In genomic region chr5:78514427-78515345, GRCh38 we compare ENCODE assay signal across 36 cellular contexts.
DNase-seq lines count a peak whose midpoint lies in the region; ATAC-seq, FAIRE-seq and TF ChIP-seq lines count a peak whose summit lies in the region.
"Had no signal": no experiment of that assay in that cellular context is flagged by ENCODE, and none has a peak within 500 bp of the region (broad histone marks: within the 10 kb centered on the region; RNA-seq: fewer than 3 reads in every experiment).

No MANE protein-coding gene starts in this region.

- CTCF ChIA-PET in mammary epithelial cell (lab: Charles Lee; ENCODE audit: low non-redundant PET) = no interaction called here
- CTCF ChIA-PET in HepG2 (lab: Yijun Ruan, JAX; ENCODE audit: low intra/inter-chr PET ratio, low total read pairs) = no interaction called here

- ATAC-seq in Right ventricle myocardium superior (ENCODE audit: poor library complexity) = no peak
- ATAC-seq in HepG2 = no peak
- ATAC-seq in HG02759 (IDR thresholded peaks at IDR 0.05; ENCODE audit: unreplicated experiment) = no peak
- ATAC-seq: activated CD4-positive, alpha-beta T cell treated with anti-CD3 and anti-CD28 coated beads for 36 hours; activated CD8-positive, alpha-beta T cell treated with anti-CD3 and anti-CD28 coated beads, Interleukin-2, amount 10 ng/mL, durations not matched to agents 7 days and 5 days; activated naive CD4-positive, alpha-beta T cell treated with anti-CD3 and anti-CD28 coated beads, Interleukin-2, amount 50 U/mL, for 72 hours; esophagus mucosa; GM12878; HCT116; Panc1; psoas muscle; stimulated activated memory B cell treated with anti-CD40 and anti-IgM and Interleukin-4, amounts not matched to agents 10 μg/mL and 1 μg/mL and 100 μg/mL, for 72 hours; upper lobe of right lung had no signal

- TF ChIP-seq CTCF in cardiac muscle cell (IDR thresholded peaks at IDR 0.05; ENCODE audit: low read depth, low read length) (no peak), mammary epithelial cell (conservative IDR thresholded peaks at IDR 0.05 in 1 of 2, IDR thresholded peaks at IDR 0.05 in 1 of 2; ENCODE audit: extremely low read depth in 1 of 2, insufficient read depth in 1 of 2, low read depth in 1 of 2, low read length in 2 of 2) (no peak), HepG2 (CRISPR knock-in tag; IDR thresholded peaks at IDR 0.05) (no peak)

- no peaks in the 10 kb centered on the region for H3K27me3 ChIP-seq in cardiac muscle cell
- H3K27me3 ChIP-seq in mammary epithelial cell (ENCODE audit: insufficient read depth, low read length) = no peaks in the 10 kb centered on the region
- no peaks in the 10 kb centered on the region for H3K27me3 ChIP-seq in HepG2 (ENCODE audit: control insufficient read depth in 1 of 2, insufficient read depth in 2 of 2, low read length in 2 of 2)
- H3K27me3 ChIP-seq: colonic mucosa, neutrophil, sigmoid colon, upper lobe of right lung had no signal

- in situ Hi-C loops in mammary epithelial cell (cut with MboI; ENCODE audit: low sequenced_read_pairs in 2 of 2) = no loop called here
- in situ Hi-C loops in HepG2 (cut with HindIII; ENCODE audit: extremely low pct_ligation_motif_present, low pct_unique_long_range_greater_than_20kb) = no loop called here

- H3K9ac ChIP-seq in mammary epithelial cell (ENCODE audit: insufficient read depth, low read length) (no peak overlapping the region), HepG2 (ENCODE audit: insufficient read depth, low read depth, low read length) (no peak overlapping the region)

- H2AFZ ChIP-seq in mammary epithelial cell (ENCODE audit: low read depth, low read length) (no peak overlapping the region), HepG2 (ENCODE audit: low read length) (no peak overlapping the region)

- no peak for TF ChIP-seq EP300 in HepG2 (IDR thresholded peaks at IDR 0.05; ENCODE audit: low read depth in 2 of 2, low read length in 2 of 2)
- TF ChIP-seq EP300 in HepG2 (CRISPR knock-in tag; IDR thresholded peaks at IDR 0.05; ENCODE audit: borderline replicate concordance) = no peak

- peak overlapping the region; percentile 52 for H3K27ac ChIP-seq in cardiac muscle cell
- peak overlapping the region; percentile 38 for H3K27ac ChIP-seq in mammary epithelial cell (ENCODE audit: insufficient read depth, low read depth, low read length)
- no peak overlapping the region for H3K27ac ChIP-seq in HepG2 (ENCODE audit: extremely low read length, insufficient read depth, low read length)
- H3K27ac ChIP-seq: C4-2B, colonic mucosa, neutrophil, psoas muscle, upper lobe of right lung, VCaP had no signal

- DNase-seq in cardiac muscle cell (ENCODE audit: low read depth in 1 of 2, low spot score in 1 of 2) (no peak), Right ventricle myocardium superior (no peak), mammary epithelial cell (peak; percentile 72), mucosa of gallbladder (ENCODE audit: low spot score) (peak; percentile 29), HepG2 (ENCODE audit: low spot score) (no peak), NCI-H1092 (lab: John Stamatoyannopoulos, UW) (no peak), NCI-H2081 (lab: John Stamatoyannopoulos, UW) (no peak)
- DNase-seq: 8988T; activated CD4-positive, alpha-beta T cell treated with anti-CD3 and anti-CD28 coated beads for 36 hours; activated CD8-positive, alpha-beta T cell treated with anti-CD3 and anti-CD28 coated beads, Interleukin-2, amount 10 ng/mL, durations not matched to agents 7 days and 5 days; colonic mucosa; COR-L47; effector CD8-positive, alpha-beta T cell; MM.1S; naive B cell; NCI-H1417; NCI-H2029 treated with DMSO at 0.1 percent for 48 hours; NCI-H345; NCI-H69; psoas muscle; sigmoid colon; substantia nigra; T-helper 9 cell; upper lobe of right lung had no signal

- BruUV-seq in mammary epithelial cell (replicated peaks; lab: Mats Ljungman, UMichigan) = no TSS peak
- no TSS peak for BruUV-seq in HepG2 (replicated peaks; lab: Mats Ljungman, UMichigan)

- H3K36me3 ChIP-seq in cardiac muscle cell = no peaks in the 10 kb centered on the region
- H3K36me3 ChIP-seq in mammary epithelial cell (ENCODE audit: insufficient read depth, low read length) = no peaks in the 10 kb centered on the region
- peaks cover 0 to 1% of the 10 kb centered on the region in 2 experiments; a peak in 2 of 5 replicates for H3K36me3 ChIP-seq in HepG2 (replicated peaks in 1 of 2; ENCODE audit: control insufficient read depth in 1 of 2, insufficient read depth in 2 of 2, low read length in 2 of 2)
- H3K36me3 ChIP-seq: colonic mucosa, neutrophil, sigmoid colon, upper lobe of right lung had no signal

- H3K4me1 ChIP-seq in cardiac muscle cell (ENCODE audit: low read depth) = peaks cover 82% of the 10 kb centered on the region
- peaks cover 45% of the 10 kb centered on the region for H3K4me1 ChIP-seq in mammary epithelial cell (ENCODE audit: insufficient read depth, low read length)
- peaks cover 30% of the 10 kb centered on the region for H3K4me1 ChIP-seq in HepG2 (ENCODE audit: insufficient read depth, low read length)

- POLR2A ChIA-PET in HepG2 (lab: Yijun Ruan, JAX) = no interaction called here

- H3K79me2 ChIP-seq in mammary epithelial cell (ENCODE audit: insufficient read depth, low read length) (peaks cover 51% of the 10 kb centered on the region), HepG2 (ENCODE audit: insufficient read depth, low read length) (peaks cover 6% of the 10 kb centered on the region)

- intact Hi-C loops in Right ventricle myocardium superior (cut with DNase I) = no loop called here
- intact Hi-C loops in mammary epithelial cell (cut with micrococcal nuclease) = loop anchor here (2.0 kb wide), 1 partner anchor 14 kb away; no protein-coding TSS in a partner anchor
- intact Hi-C loops in HepG2 (cut with micrococcal nuclease; ENCODE audit: unreplicated experiment) = loop anchor here (5.0 kb wide), 1 partner anchor 32 kb away; no protein-coding TSS in a partner anchor

- no peak for FAIRE-seq in HepG2 (lab: Jason Lieb, UNC)
- FAIRE-seq: frontal cortex, GM12878, K562 had no signal

- H4K20me1 ChIP-seq in mammary epithelial cell (ENCODE audit: insufficient read depth, low read length) (no peaks in the 10 kb centered on the region), HepG2 (ENCODE audit: insufficient read depth, low read length) (no peaks in the 10 kb centered on the region)

- no peak overlapping the region for H3K4me3 ChIP-seq in cardiac muscle cell
- H3K4me3 ChIP-seq in mammary epithelial cell (replicated peaks in 1 of 3; ENCODE audit: insufficient read depth in 1 of 3, low read depth in 2 of 3, low read length in 3 of 3) = no peak overlapping the region
- H3K4me3 ChIP-seq in HepG2 (replicated peaks in 1 of 3; ENCODE audit: insufficient read depth in 1 of 3, low read depth in 2 of 3, low read length in 3 of 3) = no peak overlapping the region
- H3K4me3 ChIP-seq: colonic mucosa, GM12878, K562, psoas muscle, sigmoid colon, upper lobe of right lung had no signal

- H3K4me2 ChIP-seq in mammary epithelial cell (ENCODE audit: insufficient read depth, low read depth, low read length) (no peak overlapping the region), HepG2 (ENCODE audit: low read depth, low read length) (no peak overlapping the region)

- H3K9me3 ChIP-seq in cardiac muscle cell (ENCODE audit: low read depth) (no peaks in the 10 kb centered on the region), mammary epithelial cell (replicated peaks; ENCODE audit: insufficient read depth, low read length) (no peaks in the 10 kb centered on the region), HepG2 (ENCODE audit: low read length) (no peaks in the 10 kb centered on the region)
- H3K9me3 ChIP-seq: colonic mucosa, neutrophil, psoas muscle, sigmoid colon, upper lobe of right lung had no signal

- TF ChIP-seq RAD21 in HepG2 (CRISPR knock-in tag; IDR thresholded peaks at IDR 0.05) = no peak

- no peak for TF ChIP-seq POLR2A in HepG2 (IDR thresholded peaks at IDR 0.05; ENCODE audit: insufficient read depth in 1 of 2, low read depth in 2 of 2, low read length in 2 of 2)

- dilution Hi-C loops in mammary epithelial cell (cut with HindIII; ENCODE audit: low sequenced_read_pairs) = no loop called here

- WGBS in mammary epithelial cell (ENCODE audit: low coverage, missing lambda C conversion rate) = 82% methylated on average over 8 of the region's 8 CpGs
- WGBS in HepG2 (ENCODE audit: low lambda C conversion rate) = 90% methylated on average over 8 of the region's 8 CpGs

TF ChIP-seq in HepG2, 621 proteins besides CTCF, POLR2A, EP300 and RAD21:
- TF ChIP-seq SAP130 (CRISPR knock-in tag; IDR thresholded peaks at IDR 0.05; ENCODE audit: low read depth) (no peak), MNT (IDR thresholded peaks at IDR 0.05) (no peak), ATF7-NPFF (CRISPR knock-in tag; IDR thresholded peaks at IDR 0.05; ENCODE audit: low read depth) (no peak)
- TF ChIP-seq, protein P1, sequence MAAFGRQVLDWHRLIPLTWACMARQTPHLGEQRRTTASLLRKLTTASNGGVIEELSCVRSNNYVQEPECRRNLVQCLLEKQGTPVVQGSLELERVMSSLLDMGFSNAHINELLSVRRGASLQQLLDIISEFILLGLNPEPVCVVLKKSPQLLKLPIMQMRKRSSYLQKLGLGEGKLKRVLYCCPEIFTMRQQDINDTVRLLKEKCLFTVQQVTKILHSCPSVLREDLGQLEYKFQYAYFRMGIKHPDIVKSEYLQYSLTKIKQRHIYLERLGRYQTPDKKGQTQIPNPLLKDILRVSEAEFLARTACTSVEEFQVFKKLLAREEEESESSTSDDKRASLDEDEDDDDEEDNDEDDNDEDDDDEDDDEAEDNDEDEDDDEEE (CRISPR knock-in tag; IDR thresholded peaks at IDR 0.05) = no peak
- TF ChIP-seq, protein P2, sequence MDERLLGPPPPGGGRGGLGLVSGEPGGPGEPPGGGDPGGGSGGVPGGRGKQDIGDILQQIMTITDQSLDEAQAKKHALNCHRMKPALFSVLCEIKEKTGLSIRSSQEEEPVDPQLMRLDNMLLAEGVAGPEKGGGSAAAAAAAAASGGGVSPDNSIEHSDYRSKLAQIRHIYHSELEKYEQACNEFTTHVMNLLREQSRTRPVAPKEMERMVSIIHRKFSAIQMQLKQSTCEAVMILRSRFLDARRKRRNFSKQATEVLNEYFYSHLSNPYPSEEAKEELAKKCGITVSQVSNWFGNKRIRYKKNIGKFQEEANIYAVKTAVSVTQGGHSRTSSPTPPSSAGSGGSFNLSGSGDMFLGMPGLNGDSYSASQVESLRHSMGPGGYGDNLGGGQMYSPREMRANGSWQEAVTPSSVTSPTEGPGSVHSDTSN (CRISPR knock-in tag; IDR thresholded peaks at IDR 0.05) = no peak

Comparison
In these comparisons a context has a peak if more than half of its experiments do, and no peak if none do; other contexts are left out.
1. DNase-seq: peak in mammary epithelial cell (single experiment) and mucosa of gallbladder (single experiment); none in cardiac muscle cell (0 of 2), Right ventricle myocardium superior (single experiment), HepG2 (single experiment), NCI-H1092 (single experiment) and NCI-H2081 (0 of 2).